ENCODE assay signal across 8 cellular contexts in the genomic region with DNA sequence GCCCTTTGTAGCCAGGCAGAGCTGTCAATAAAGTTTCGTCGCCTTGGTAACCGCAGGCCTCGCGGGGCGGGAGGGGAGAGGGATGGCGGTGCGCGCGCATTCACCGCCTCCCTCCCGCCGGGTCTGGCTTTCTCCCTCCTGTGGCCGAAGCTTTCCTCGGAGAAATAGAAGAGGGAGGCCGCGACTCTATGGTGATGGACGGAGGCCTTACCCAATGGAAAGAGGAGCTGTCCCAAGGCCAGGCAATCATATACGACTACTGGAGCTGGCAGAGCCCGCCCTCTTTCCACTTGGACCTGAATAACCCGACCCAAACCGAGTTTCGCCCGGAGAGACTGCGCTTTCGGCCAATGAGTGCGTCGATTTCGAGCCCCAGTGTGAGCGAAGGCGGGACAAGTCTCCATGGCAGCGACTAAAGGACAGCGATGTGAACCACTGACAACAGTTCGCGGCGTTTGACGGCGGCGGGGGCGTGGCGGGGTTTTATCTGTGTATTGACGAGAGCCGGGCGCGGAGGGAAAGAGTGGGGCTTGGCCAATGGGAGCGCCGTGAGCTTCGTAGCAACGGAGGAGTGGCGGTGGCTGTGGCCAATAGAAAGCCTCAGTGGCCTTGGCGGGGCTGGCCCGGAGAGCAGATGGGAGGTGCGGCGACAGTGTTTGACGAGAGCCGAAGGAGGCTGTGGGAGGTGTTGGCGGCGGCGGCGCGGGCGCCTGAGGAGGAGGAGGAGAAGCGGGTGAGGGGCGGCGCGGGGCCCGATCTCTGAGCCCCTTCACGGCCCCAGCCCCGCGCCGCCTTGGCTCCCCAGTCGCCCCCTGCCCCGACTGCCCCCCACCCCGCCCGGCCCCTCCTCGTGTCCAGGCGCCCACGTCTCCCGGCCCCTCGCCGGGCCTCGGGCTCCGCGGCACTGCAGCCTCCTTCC. TPM values are rescaled to one million over a fixed set of nuclear protein-coding genes. Genes with fewer than 3 reads are reported as not detected.
DNase-seq lines count a peak whose midpoint lies in the region; ATAC-seq and TF ChIP-seq lines count a peak whose summit lies in the region.

A gene (plus strand): TSS at position 652 of the 919 bp plus-strand sequence. CDS start 2,061 bp downstream, outside the sequence.

- TF ChIP-seq CTCF in GM13976 (IDR thresholded peaks at IDR 0.05; ENCODE audit: borderline replicate concordance, control extremely low read depth, extremely low read depth, insufficient read depth, missing control alignments) = no peak
- TF ChIP-seq CTCF in heart right ventricle (IDR thresholded peaks at IDR 0.05) = peak in 8 of 9 donors; percentile 26 to 68 (median 50)
- peak; percentile 47 for TF ChIP-seq CTCF in upper lobe of right lung (IDR thresholded peaks at IDR 0.05)

- H3K4me3 ChIP-seq in heart right ventricle (peak within 1 kb of the TSS; percentile 33 to 92 (median 72)), upper lobe of right lung (peak within 1 kb of the TSS; percentile 67)

- peak; percentile 98 for DNase-seq in GM13976 (ENCODE audit: low spot score)
- DNase-seq in NCI-H146 treated with DMSO at 0.1 percent for 48 hours (lab: John Stamatoyannopoulos, UW; ENCODE audit: unreplicated experiment) = peak; percentile 100
- DNase-seq in amniotic epithelial cell (ENCODE audit: low read depth) = peak; percentile 100
- DNase-seq in heart right ventricle = peak; percentile 100
- peak; percentile 100 for DNase-seq in posterior cingulate gyrus
- DNase-seq in upper lobe of right lung = peak; percentile 100

- peaks cover 7 to 24% (median 19%) of the 10 kb centered on the region in 9 donors for H3K4me1 ChIP-seq in heart right ventricle
- H3K4me1 ChIP-seq in upper lobe of right lung = peaks cover 9% of the 10 kb centered on the region

- intact Hi-C loops in T-helper 1 cell treated with Interleukin-12 subunit alpha and Interleukin-12 subunit beta and Interleukin-4 antibody, amounts not matched to agents 30 ng/mL and 1 ng/mL, for 36 hours (cut with micrococcal nuclease) = loop anchor here (1.0 to 2.0 kb wide), 19 partner anchors 15 to 1202 kb away; a partner anchor contains a TSS
- intact Hi-C loops in heart right ventricle (cut with DNase I) (loop anchor here in 4 of 10 donors (1.0 to 5.0 kb wide), 4 partner anchors 37 to 46 kb away; a partner anchor contains a TSS), posterior cingulate gyrus (cut with DNase I) (loop anchor here (5.0 kb wide), 2 partner anchors 37 to 43 kb away; a partner anchor contains a TSS), upper lobe of right lung (cut with DNase I) (no loop called here)

- ATAC-seq in HG02870 (IDR thresholded peaks at IDR 0.05; ENCODE audit: unreplicated experiment) = peak; percentile 78
- ATAC-seq in heart right ventricle = peak; percentile 91 to 97 (median 95)
- ATAC-seq in upper lobe of right lung = peak; percentile 92

- H3K27me3 ChIP-seq in heart right ventricle (peaks cover 0 to 5% (median 0%) of the 10 kb centered on the region in 7 donors), upper lobe of right lung (no peaks in the 10 kb centered on the region)

- in situ Hi-C loops in GM13976 (cut with MboI; ENCODE audit: low sequenced_read_pairs, unreplicated experiment) = no loop called here

- H3K36me3 ChIP-seq in heart right ventricle (peaks cover 0 to 25% (median 7%) of the 10 kb centered on the region in 9 donors), upper lobe of right lung (peaks cover 6% of the 10 kb centered on the region)

- no peaks in the 10 kb centered on the region for H3K9me3 ChIP-seq in heart right ventricle
- H3K9me3 ChIP-seq in upper lobe of right lung = no peaks in the 10 kb centered on the region

- H3K27ac ChIP-seq in heart right ventricle (peak within 1 kb of the TSS; percentile 65 to 95 (median 90)), upper lobe of right lung (peak within 1 kb of the TSS; percentile 90)

- WGBS in heart right ventricle, 2 donors = 0% methylated on average over 57 to 84 of the region's 84 CpGs

RNA-seq across cellular contexts. Expression of the gene that starts here (rescaled TPM):
- total RNA-seq in T-helper 1 cell treated with Interleukin-12 subunit alpha and Interleukin-12 subunit beta and Interleukin-4 antibody, amounts not matched to agents 30 ng/mL and 1 ng/mL, for 36 hours = 15.4 and 19.9 TPM in 2 replicates
- total RNA-seq in heart right ventricle = 1 to 10 TPM; 4.0 to 9.2 (median 6.9) TPM
- polyA plus RNA-seq in heart right ventricle = 10 to 100 TPM in 1 of 2 donors, 1 to 10 TPM in 1; 4.7 to 12.4 TPM
- 11.7 TPM for total RNA-seq in upper lobe of right lung

Comparison
In these comparisons a context has a peak if more than half of its experiments do, and no peak if none do; other contexts are left out.
1. Peak in every context shown above with its lines: DNase-seq, ATAC-seq, H3K4me3 ChIP-seq and H3K27ac ChIP-seq.